8 cellular contexts compared by ENCODE assay signal in the genomic region with DNA sequence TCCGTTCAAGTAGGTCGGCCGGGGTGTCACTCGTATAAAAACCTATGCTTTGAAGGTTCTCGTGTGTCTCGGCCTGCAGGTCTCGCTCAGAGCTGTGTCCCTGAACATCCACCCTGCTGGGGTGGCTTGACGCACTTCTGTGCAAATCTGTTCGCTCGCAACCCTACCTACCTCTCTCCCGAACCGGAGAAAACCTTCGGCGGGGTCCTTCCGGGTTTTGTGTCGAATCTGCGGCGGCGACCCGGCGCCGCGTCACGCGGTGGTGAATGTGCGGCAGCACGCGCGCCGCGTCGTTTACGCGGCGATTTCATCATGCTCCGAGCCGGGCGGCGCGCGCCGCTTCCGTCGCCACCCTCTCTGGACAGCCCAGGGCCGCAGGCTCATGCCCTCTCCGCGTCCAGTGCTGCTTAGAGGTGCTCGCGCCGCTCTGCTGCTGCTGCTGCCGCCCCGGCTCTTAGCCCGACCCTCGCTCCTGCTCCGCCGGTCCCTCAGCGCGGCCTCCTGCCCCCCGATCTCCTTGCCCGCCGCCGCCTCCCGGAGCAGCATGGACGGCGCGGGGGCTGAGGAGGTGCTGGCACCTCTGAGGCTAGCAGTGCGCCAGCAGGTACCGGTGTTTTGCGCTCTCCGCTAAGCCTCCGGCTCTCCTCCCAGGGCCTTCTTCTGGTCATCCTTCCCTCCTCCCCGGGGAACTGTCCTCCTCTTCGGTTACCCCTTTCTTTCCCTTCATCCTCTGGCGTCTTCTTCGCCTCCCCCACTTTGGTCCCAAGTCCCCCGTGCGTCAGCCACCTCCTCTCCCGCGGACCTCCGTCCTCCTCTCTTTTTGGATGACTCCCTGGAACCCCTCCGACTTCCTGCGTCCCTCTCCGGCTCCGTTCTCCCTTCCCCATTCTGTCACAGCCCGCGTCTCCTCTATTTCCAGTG. TPM values are rescaled to one million over a fixed set of nuclear protein-coding genes. Genes with fewer than 3 reads are reported as not detected.
DNase-seq lines count a peak whose midpoint lies in the region; ATAC-seq and TF ChIP-seq lines count a peak whose summit lies in the region.

A gene with protein sequence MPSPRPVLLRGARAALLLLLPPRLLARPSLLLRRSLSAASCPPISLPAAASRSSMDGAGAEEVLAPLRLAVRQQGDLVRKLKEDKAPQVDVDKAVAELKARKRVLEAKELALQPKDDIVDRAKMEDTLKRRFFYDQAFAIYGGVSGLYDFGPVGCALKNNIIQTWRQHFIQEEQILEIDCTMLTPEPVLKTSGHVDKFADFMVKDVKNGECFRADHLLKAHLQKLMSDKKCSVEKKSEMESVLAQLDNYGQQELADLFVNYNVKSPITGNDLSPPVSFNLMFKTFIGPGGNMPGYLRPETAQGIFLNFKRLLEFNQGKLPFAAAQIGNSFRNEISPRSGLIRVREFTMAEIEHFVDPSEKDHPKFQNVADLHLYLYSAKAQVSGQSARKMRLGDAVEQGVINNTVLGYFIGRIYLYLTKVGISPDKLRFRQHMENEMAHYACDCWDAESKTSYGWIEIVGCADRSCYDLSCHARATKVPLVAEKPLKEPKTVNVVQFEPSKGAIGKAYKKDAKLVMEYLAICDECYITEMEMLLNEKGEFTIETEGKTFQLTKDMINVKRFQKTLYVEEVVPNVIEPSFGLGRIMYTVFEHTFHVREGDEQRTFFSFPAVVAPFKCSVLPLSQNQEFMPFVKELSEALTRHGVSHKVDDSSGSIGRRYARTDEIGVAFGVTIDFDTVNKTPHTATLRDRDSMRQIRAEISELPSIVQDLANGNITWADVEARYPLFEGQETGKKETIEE (plus strand): TSS at position 339 of the 921 bp plus-strand sequence. CDS start 44 bp downstream, at position 383.

- peaks cover 3% of the 10 kb centered on the region for H3K36me3 ChIP-seq in fibroblast of lung (ENCODE audit: control insufficient read depth, insufficient read depth, low read length)

- H3K27ac Mint-ChIP-seq in activated T-helper 17 cell treated with anti-CD3 and anti-CD28 coated beads, Interleukin-2, amount 50 U/mL, for 72 hours, result peak within 1 kb of the TSS; percentile 99
- peak within 1 kb of the TSS; percentile 98 to 100 (median 100) for H3K27ac Mint-ChIP-seq in naive thymus-derived CD8-positive, alpha-beta T cell
- H3K27ac Mint-ChIP-seq in stimulated activated naive B cell treated with anti-CD40 and anti-IgM and Interleukin-4, amounts not matched to agents 10 μg/mL and 1 μg/mL and 100 μg/mL, for 72 hours, result peak within 1 kb of the TSS; percentile 97

- peak within 1 kb of the TSS; percentile 92 for H2AFZ ChIP-seq in fibroblast of lung (ENCODE audit: low read length)

- TF ChIP-seq CTCF in RWPE1 (conservative IDR thresholded peaks at IDR 0.05; ENCODE audit: low read depth), result no peak
- no peak for TF ChIP-seq CTCF in fibroblast of lung (conservative IDR thresholded peaks at IDR 0.05 in 1 of 2, IDR thresholded peaks at IDR 0.05 in 1 of 2; ENCODE audit: low read depth in 1 of 2, low read length in 2 of 2)

- peak within 1 kb of the TSS; percentile 96 for H3K27ac ChIP-seq in RWPE1
- peak within 1 kb of the TSS; percentile 97 for H3K27ac ChIP-seq in fibroblast of lung (ENCODE audit: insufficient read depth, low read length)

- no peaks in the 10 kb centered on the region for H4K20me1 ChIP-seq in fibroblast of lung (ENCODE audit: control insufficient read depth, extremely low read depth, insufficient read depth, low read length)

- peak; percentile 91 for DNase-seq in EL
- peak; percentile 60 for DNase-seq in GOT3 (lab: John Stamatoyannopoulos, UW)
- DNase-seq in LHCN-M2 (ENCODE audit: low read depth), result peak; percentile 91
- peak; percentile 83 for DNase-seq in RWPE1 (ENCODE audit: low spot score)
- DNase-seq in fibroblast of lung (ENCODE audit: low read depth in 2 of 2), result peak; percentile 89 to 92
- DNase-seq in naive thymus-derived CD8-positive, alpha-beta T cell, result peak; percentile 82 to 94 (median 88)
- peak; percentile 83 for DNase-seq in stimulated activated naive B cell treated with anti-CD40 and anti-IgM and Interleukin-4, amounts not matched to agents 10 μg/mL and 1 μg/mL and 100 μg/mL, for 72 hours

- no peaks in the 10 kb centered on the region for H3K9me3 Mint-ChIP-seq in activated T-helper 17 cell treated with anti-CD3 and anti-CD28 coated beads, Interleukin-2, amount 50 U/mL, for 72 hours
- H3K9me3 Mint-ChIP-seq in naive thymus-derived CD8-positive, alpha-beta T cell, result no peaks in the 10 kb centered on the region
- no peaks in the 10 kb centered on the region for H3K9me3 Mint-ChIP-seq in stimulated activated naive B cell treated with anti-CD40 and anti-IgM and Interleukin-4, amounts not matched to agents 10 μg/mL and 1 μg/mL and 100 μg/mL, for 72 hours

- ATAC-seq in activated T-helper 17 cell treated with anti-CD3 and anti-CD28 coated beads, Interleukin-2, amount 50 U/mL, for 72 hours (replicated peaks), result peak; percentile 92
- peak; percentile 85 to 88 for ATAC-seq in naive thymus-derived CD8-positive, alpha-beta T cell
- peak; percentile 92 to 93 for ATAC-seq in stimulated activated naive B cell treated with anti-CD40 and anti-IgM and Interleukin-4, amounts not matched to agents 10 μg/mL and 1 μg/mL and 100 μg/mL, for 72 hours (replicated peaks)

- H3K4me3 Mint-ChIP-seq in activated T-helper 17 cell treated with anti-CD3 and anti-CD28 coated beads, Interleukin-2, amount 50 U/mL, for 72 hours, result peak within 1 kb of the TSS; percentile 99
- peak within 1 kb of the TSS; percentile 95 to 100 (median 98) for H3K4me3 Mint-ChIP-seq in naive thymus-derived CD8-positive, alpha-beta T cell
- H3K4me3 Mint-ChIP-seq in stimulated activated naive B cell treated with anti-CD40 and anti-IgM and Interleukin-4, amounts not matched to agents 10 μg/mL and 1 μg/mL and 100 μg/mL, for 72 hours, result peak within 1 kb of the TSS; percentile 97 to 99

- H3K9me3 ChIP-seq in fibroblast of lung (ENCODE audit: control insufficient read depth, insufficient read depth, low read depth, low read length), result no peaks in the 10 kb centered on the region

- no peaks in the 10 kb centered on the region for H3K27me3 ChIP-seq in fibroblast of lung (ENCODE audit: control insufficient read depth, insufficient read depth, low read length)

- CTCF ChIA-PET in RWPE1 (lab: Yijun Ruan, JAX), result interaction anchor here (0.6 kb wide), 1 partner anchor 105 kb away, joined by 4 read pairs; no protein-coding TSS in a partner anchor

- H3K4me1 ChIP-seq in fibroblast of lung (ENCODE audit: control insufficient read depth, extremely low read depth, insufficient read depth, low read length), result peaks cover 4% of the 10 kb centered on the region

- peaks cover 56% of the 10 kb centered on the region for H3K36me3 Mint-ChIP-seq in activated T-helper 17 cell treated with anti-CD3 and anti-CD28 coated beads, Interleukin-2, amount 50 U/mL, for 72 hours (ENCODE audit: low read depth)
- H3K36me3 Mint-ChIP-seq in naive thymus-derived CD8-positive, alpha-beta T cell, result peaks cover 0 to 15% (median 0%) of the 10 kb centered on the region in 3 donors
- peaks cover 13 to 14% of the 10 kb centered on the region in 2 donors for H3K36me3 Mint-ChIP-seq in stimulated activated naive B cell treated with anti-CD40 and anti-IgM and Interleukin-4, amounts not matched to agents 10 μg/mL and 1 μg/mL and 100 μg/mL, for 72 hours

- POLR2A ChIA-PET in RWPE1 (lab: Yijun Ruan, JAX; ENCODE audit: low non-redundant PET), result no interaction called here
- POLR2A ChIA-PET in naive thymus-derived CD8-positive, alpha-beta T cell (lab: Charles Lee), result interaction anchor here (0.7 to 2.1 kb wide), 12 partner anchors 9 to 1901 kb away, joined by 3 to 10 read pairs (median 3); a partner anchor contains a TSS

- H3K4me2 ChIP-seq in fibroblast of lung (ENCODE audit: extremely low read depth, insufficient read depth, low read length), result peak within 1 kb of the TSS; percentile 99

- peak within 1 kb of the TSS; percentile 95 to 99 (median 97) for H3K4me3 ChIP-seq in fibroblast of lung (replicated peaks in 1 of 4; ENCODE audit: control extremely low read depth in 1 of 4, insufficient read depth in 1 of 4, low read depth in 3 of 4, low read length in 4 of 4)

- peaks cover 14% of the 10 kb centered on the region for H3K4me1 Mint-ChIP-seq in activated T-helper 17 cell treated with anti-CD3 and anti-CD28 coated beads, Interleukin-2, amount 50 U/mL, for 72 hours
- H3K4me1 Mint-ChIP-seq in naive thymus-derived CD8-positive, alpha-beta T cell, result peaks cover 28 to 78% (median 57%) of the 10 kb centered on the region in 4 donors
- peaks cover 14 to 48% of the 10 kb centered on the region in 2 donors for H3K4me1 Mint-ChIP-seq in stimulated activated naive B cell treated with anti-CD40 and anti-IgM and Interleukin-4, amounts not matched to agents 10 μg/mL and 1 μg/mL and 100 μg/mL, for 72 hours

- H3K79me2 ChIP-seq in fibroblast of lung (ENCODE audit: control insufficient read depth, insufficient read depth, low read length), result peaks cover 63% of the 10 kb centered on the region

- peak within 1 kb of the TSS; percentile 99 for H3K9ac ChIP-seq in fibroblast of lung (ENCODE audit: insufficient read depth, low read length)

- H3K27me3 Mint-ChIP-seq in activated T-helper 17 cell treated with anti-CD3 and anti-CD28 coated beads, Interleukin-2, amount 50 U/mL, for 72 hours, result no peaks in the 10 kb centered on the region
- H3K27me3 Mint-ChIP-seq in naive thymus-derived CD8-positive, alpha-beta T cell, result no peaks in the 10 kb centered on the region
- no peaks in the 10 kb centered on the region for H3K27me3 Mint-ChIP-seq in stimulated activated naive B cell treated with anti-CD40 and anti-IgM and Interleukin-4, amounts not matched to agents 10 μg/mL and 1 μg/mL and 100 μg/mL, for 72 hours

RNA-seq across cellular contexts. Expression of the gene that starts here (rescaled TPM):
- total RNA-seq in LHCN-M2 (2014; rRNA removed) (106 and 137 TPM in 2 replicates), fibroblast of lung (226 and 322 TPM in 2 replicates)
- polyA plus RNA-seq in LHCN-M2 (2012), result 187 TPM
- 100 to 1,000 TPM; 152 to 222 TPM for total RNA-seq in activated T-helper 17 cell treated with anti-CD3 and anti-CD28 coated beads, Interleukin-2, amount 50 U/mL, for 72 hours
- 669 and 712 TPM in 2 replicates for polyA plus RNA-seq in fibroblast of lung
- polyA plus RNA-seq in fibroblast of lung (2012), result 262 and 263 TPM in 2 replicates
- 1,044 and 1,141 TPM in 2 replicates for polyA minus RNA-seq in fibroblast of lung (ENCODE audit: low replicate concordance)
- 100 to 1,000 TPM; 121 to 130 TPM for total RNA-seq in naive thymus-derived CD8-positive, alpha-beta T cell
- 100 to 1,000 TPM in 1 of 3 donors, 10 to 100 TPM in 2; 64.4 to 102 (median 73.0) TPM for polyA plus RNA-seq in naive thymus-derived CD8-positive, alpha-beta T cell

Comparison
In these comparisons a context has a peak if more than half of its experiments do, and no peak if none do; other contexts are left out.
1. Peak in every context shown above with its lines: DNase-seq, ATAC-seq, H3K4me3 ChIP-seq and H3K27ac ChIP-seq.